In the genomic region with DNA sequence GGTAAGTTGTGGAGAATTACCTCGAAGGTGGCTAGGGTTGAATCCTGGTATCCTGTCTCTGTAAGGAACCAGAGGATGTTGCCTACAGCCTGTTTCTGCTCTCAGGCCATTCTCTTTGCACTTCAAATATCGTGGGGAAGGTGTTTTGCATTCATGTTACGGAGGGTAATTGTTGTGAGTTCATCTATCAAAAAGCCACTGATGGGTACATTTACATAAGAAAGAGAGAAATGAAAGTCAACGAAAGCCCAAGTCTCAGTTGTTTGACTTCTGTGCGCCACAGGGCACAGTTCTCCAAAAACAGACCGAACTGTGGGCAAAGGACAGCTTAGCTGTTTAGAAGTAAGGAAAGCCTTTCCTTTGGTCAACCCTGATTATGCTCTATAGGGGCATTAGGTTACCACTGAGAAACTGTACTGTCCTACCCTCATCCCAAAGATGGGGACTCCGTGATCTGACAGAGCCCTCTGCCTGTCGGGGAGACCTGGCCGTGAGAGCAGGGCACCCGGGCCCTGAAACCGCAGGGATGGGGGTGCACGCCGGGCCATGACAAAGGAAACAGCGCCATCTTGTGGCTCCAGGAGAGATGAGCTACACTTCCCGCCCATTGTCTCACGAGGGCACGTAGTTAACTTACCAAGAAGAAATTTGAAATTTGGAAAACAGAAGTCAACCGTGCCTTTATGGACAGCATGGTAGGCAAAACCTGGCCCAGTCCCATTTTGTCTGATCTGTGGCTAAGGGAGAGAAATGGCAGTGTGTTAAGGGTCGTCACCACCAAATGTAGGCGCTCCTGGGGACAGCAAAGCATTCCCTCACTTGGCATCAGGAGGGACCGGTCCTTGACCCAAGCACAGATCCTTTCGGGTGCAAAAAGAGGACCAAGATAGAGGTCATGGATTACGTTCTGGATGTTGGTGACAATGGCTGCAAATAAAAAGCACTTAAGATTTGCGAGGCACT, we compare ENCODE assay signal across 8 cellular contexts.
DNase-seq lines count a peak whose midpoint lies in the region; ATAC-seq and TF ChIP-seq lines count a peak whose summit lies in the region.

No MANE protein-coding gene starts in this region.

- peak; percentile 32 to 57 (median 53) for DNase-seq in CD4-positive, alpha-beta memory T cell
- peak; percentile 59 for DNase-seq in HK-2 (ENCODE audit: unreplicated experiment)
- DNase-seq in PC-3 = peak; percentile 57
- DNase-seq in activated T-cell treated with anti-CD3 and anti-CD28 coated beads, Interleukin-2, amount 50 U/mL, for 72 hours = peak; percentile 57 to 72
- peak; percentile 17 for DNase-seq in fibroblast of the conjunctiva (ENCODE audit: low read depth)
- DNase-seq in neural progenitor cell (ENCODE audit: low spot score) = peak; percentile 93
- peak in 47 of 49 donors; percentile 3 to 74 (median 45) for DNase-seq in substantia nigra (lab: John Stamatoyannopoulos, UW)

- no peak overlapping the region for H3K9ac ChIP-seq in PC-3 (ENCODE audit: low read length)
- H3K9ac ChIP-seq in neural progenitor cell = no peak overlapping the region

- H3K79me2 ChIP-seq in PC-3 (ENCODE audit: low read length) (no peaks in the 10 kb centered on the region), neural progenitor cell (ENCODE audit: low read depth) (no peaks in the 10 kb centered on the region)

- no peak overlapping the region for H3K27ac Mint-ChIP-seq in CD4-positive, alpha-beta memory T cell
- no peak overlapping the region for H3K27ac Mint-ChIP-seq in activated T-cell treated with anti-CD3 and anti-CD28 coated beads, Interleukin-2, amount 50 U/mL, for 72 hours
- H3K27ac Mint-ChIP-seq in neural progenitor cell = no peak overlapping the region

- no peaks in the 10 kb centered on the region for H3K27me3 ChIP-seq in CD4-positive, alpha-beta memory T cell (ENCODE audit: insufficient read depth, low read length)
- H3K27me3 ChIP-seq in PC-3 (ENCODE audit: low read length) = peaks cover 22% of the 10 kb centered on the region
- no peaks in the 10 kb centered on the region for H3K27me3 ChIP-seq in neural progenitor cell

- no peaks in the 10 kb centered on the region for H3K9me3 Mint-ChIP-seq in CD4-positive, alpha-beta memory T cell
- H3K9me3 Mint-ChIP-seq in activated T-cell treated with anti-CD3 and anti-CD28 coated beads, Interleukin-2, amount 50 U/mL, for 72 hours = no peaks in the 10 kb centered on the region
- peaks cover 2% of the 10 kb centered on the region for H3K9me3 Mint-ChIP-seq in neural progenitor cell

- H4K20me1 ChIP-seq in PC-3 (ENCODE audit: low read length) = no peaks in the 10 kb centered on the region
- H4K20me1 ChIP-seq in neural progenitor cell (ENCODE audit: low read depth) = no peaks in the 10 kb centered on the region

- no peak overlapping the region for H3K27ac ChIP-seq in CD4-positive, alpha-beta memory T cell (ENCODE audit: low read depth, low read length)
- H3K27ac ChIP-seq in PC-3 (ENCODE audit: low read length) = no peak overlapping the region
- no peak overlapping the region for H3K27ac ChIP-seq in neural progenitor cell
- no peak overlapping the region for H3K27ac ChIP-seq in substantia nigra (ENCODE audit: low read depth, low read length, poor library complexity, severe bottlenecking)

- H3K4me1 Mint-ChIP-seq in CD4-positive, alpha-beta memory T cell = peaks cover 0 to 4% (median 4%) of the 10 kb centered on the region in 4 donors
- H3K4me1 Mint-ChIP-seq in activated T-cell treated with anti-CD3 and anti-CD28 coated beads, Interleukin-2, amount 50 U/mL, for 72 hours (ENCODE audit: low read depth) = no peaks in the 10 kb centered on the region
- peaks cover 13% of the 10 kb centered on the region for H3K4me1 Mint-ChIP-seq in neural progenitor cell

- no TSS peak for BruUV-seq in PC-3 (replicated peaks; lab: Mats Ljungman, UMichigan)

- peaks cover 13 to 20% of the 10 kb centered on the region in 2 donors for H3K27me3 Mint-ChIP-seq in CD4-positive, alpha-beta memory T cell
- peaks cover 19% of the 10 kb centered on the region for H3K27me3 Mint-ChIP-seq in activated T-cell treated with anti-CD3 and anti-CD28 coated beads, Interleukin-2, amount 50 U/mL, for 72 hours (ENCODE audit: low read depth)
- no peaks in the 10 kb centered on the region for H3K27me3 Mint-ChIP-seq in neural progenitor cell (ENCODE audit: insufficient read depth, low read depth)

- H2AFZ ChIP-seq in PC-3 (ENCODE audit: low read length) (no peak overlapping the region), neural progenitor cell (replicated peaks) (peak overlapping the region; percentile 86)

- TF ChIP-seq CTCF in PC-3 (conservative IDR thresholded peaks at IDR 0.05; ENCODE audit: low read depth, low read length) (peak; percentile 88), neural progenitor cell (IDR thresholded peaks at IDR 0.05) (peak; percentile 99)

- H3K36me3 ChIP-seq in CD4-positive, alpha-beta memory T cell (ENCODE audit: insufficient read depth, low read length) = no peaks in the 10 kb centered on the region
- H3K36me3 ChIP-seq in PC-3 (ENCODE audit: low read depth, low read length) (no peaks in the 10 kb centered on the region), neural progenitor cell (no peaks in the 10 kb centered on the region)

- no peak overlapping the region for H3K4me3 ChIP-seq in CD4-positive, alpha-beta memory T cell (ENCODE audit: low read length in 2 of 2)
- no peak overlapping the region for H3K4me3 ChIP-seq in PC-3 (ENCODE audit: low read length)
- H3K4me3 ChIP-seq in neural progenitor cell = no peak overlapping the region

- no peaks in the 10 kb centered on the region for H3K9me2 ChIP-seq in PC-3 (replicated peaks; ENCODE audit: low read length)

- H3F3A ChIP-seq in PC-3 (ENCODE audit: low read length, unreplicated experiment) = no peaks in the 10 kb centered on the region
- no peaks in the 10 kb centered on the region for H3F3A ChIP-seq in neural progenitor cell (ENCODE audit: low read depth)

- CTCF ChIA-PET in CD4-positive, alpha-beta memory T cell (lab: Charles Lee; ENCODE audit: partially characterized antibody) = interaction anchor here (0.6 to 1.3 kb wide), 11 partner anchors 8 to 1761 kb away, joined by 3 to 6 read pairs (median 5); no protein-coding TSS in a partner anchor
- CTCF ChIA-PET in PC-3 (lab: Charles Lee) = interaction anchor here (0.6 kb wide), 1 partner anchor 370 kb away, joined by 11 read pairs; no protein-coding TSS in a partner anchor

- H3K4me2 ChIP-seq in PC-3 (ENCODE audit: low read length) (no peak overlapping the region), neural progenitor cell (peak overlapping the region; percentile 49)

- no peaks in the 10 kb centered on the region for H3K36me3 Mint-ChIP-seq in CD4-positive, alpha-beta memory T cell
- H3K36me3 Mint-ChIP-seq in activated T-cell treated with anti-CD3 and anti-CD28 coated beads, Interleukin-2, amount 50 U/mL, for 72 hours (ENCODE audit: insufficient read depth in 2 of 2) = no peaks in the 10 kb centered on the region
- H3K36me3 Mint-ChIP-seq in neural progenitor cell = no peaks in the 10 kb centered on the region

- intact Hi-C loops in CD4-positive, alpha-beta memory T cell (cut with micrococcal nuclease) = loop anchor here (2.0 kb wide), 1 partner anchor 1964 kb away; no protein-coding TSS in a partner anchor
- intact Hi-C loops in PC-3 (cut with micrococcal nuclease) = no loop called here

- ATAC-seq in GM19395 (IDR thresholded peaks at IDR 0.05; ENCODE audit: unreplicated experiment) (peak; percentile 93), PC-3 (peak; percentile 27; the same call in 1 of the 2 replicates)
- ATAC-seq in activated T-cell treated with anti-CD3 and anti-CD28 coated beads, Interleukin-2, amount 50 U/mL, for 72 hours (replicated peaks in 1 of 2) = peak; percentile 73 to 80

- peaks cover 5% of the 10 kb centered on the region for H3K4me1 ChIP-seq in CD4-positive, alpha-beta memory T cell (ENCODE audit: insufficient read depth, low read length)
- H3K4me1 ChIP-seq in PC-3 (ENCODE audit: insufficient read depth, low read length) = no peaks in the 10 kb centered on the region
- peaks cover 6% of the 10 kb centered on the region for H3K4me1 ChIP-seq in neural progenitor cell

- POLR2A ChIA-PET in CD4-positive, alpha-beta memory T cell (lab: Charles Lee; ENCODE audit: partially characterized antibody) = no interaction called here
- POLR2A ChIA-PET in PC-3 (lab: Charles Lee; ENCODE audit: unreplicated experiment) = no interaction called here

- peak overlapping the region in 1 of 8 donors; percentile 18 for H3K4me3 Mint-ChIP-seq in CD4-positive, alpha-beta memory T cell
- H3K4me3 Mint-ChIP-seq in activated T-cell treated with anti-CD3 and anti-CD28 coated beads, Interleukin-2, amount 50 U/mL, for 72 hours = no peak overlapping the region
- no peak overlapping the region for H3K4me3 Mint-ChIP-seq in neural progenitor cell

- H3K9me3 ChIP-seq in CD4-positive, alpha-beta memory T cell (ENCODE audit: control insufficient read depth in 1 of 2, low read length in 2 of 2) = no peaks in the 10 kb centered on the region
- H3K9me3 ChIP-seq in PC-3 (ENCODE audit: low read length) (no peaks in the 10 kb centered on the region), neural progenitor cell (ENCODE audit: low read depth) (no peaks in the 10 kb centered on the region)

Comparison
In these comparisons a context has a peak if more than half of its experiments do, and no peak if none do; other contexts are left out.
1. DNase-seq: peak in every context shown above with its lines; median percentile 93 in neural progenitor cell; 64 in activated T-cell treated with anti-CD3 and anti-CD28 coated beads, Interleukin-2, amount 50 U/mL, for 72 hours; 59 in HK-2; 57 in PC-3; 53 in CD4-positive, alpha-beta memory T cell; 45 in substantia nigra; 17 in fibroblast of the conjunctiva.
2. ATAC-seq: peak in every context shown above with its lines; median percentile 93 in GM19395; 76 in activated T-cell treated with anti-CD3 and anti-CD28 coated beads, Interleukin-2, amount 50 U/mL, for 72 hours; 27 in PC-3.